ENCODE assay signal across 1 cellular context in genomic region chr6:156881687-156882629, GRCh38.
TF ChIP-seq lines count a peak whose summit lies in the region.

No MANE protein-coding gene starts in this region.

TF ChIP-seq in IMR-90, 13 proteins besides CTCF, POLR2A, EP300 and RAD21 (continued from another document):
- TF ChIP-seq MAFK (IDR thresholded peaks at IDR 0.05; ENCODE audit: low read depth, low read length), result no peak
- TF ChIP-seq CEBPB (IDR thresholded peaks at IDR 0.05; ENCODE audit: low read depth, low read length), result peak; percentile 58
